8 cellular contexts compared by ENCODE assay signal in the genomic region with DNA sequence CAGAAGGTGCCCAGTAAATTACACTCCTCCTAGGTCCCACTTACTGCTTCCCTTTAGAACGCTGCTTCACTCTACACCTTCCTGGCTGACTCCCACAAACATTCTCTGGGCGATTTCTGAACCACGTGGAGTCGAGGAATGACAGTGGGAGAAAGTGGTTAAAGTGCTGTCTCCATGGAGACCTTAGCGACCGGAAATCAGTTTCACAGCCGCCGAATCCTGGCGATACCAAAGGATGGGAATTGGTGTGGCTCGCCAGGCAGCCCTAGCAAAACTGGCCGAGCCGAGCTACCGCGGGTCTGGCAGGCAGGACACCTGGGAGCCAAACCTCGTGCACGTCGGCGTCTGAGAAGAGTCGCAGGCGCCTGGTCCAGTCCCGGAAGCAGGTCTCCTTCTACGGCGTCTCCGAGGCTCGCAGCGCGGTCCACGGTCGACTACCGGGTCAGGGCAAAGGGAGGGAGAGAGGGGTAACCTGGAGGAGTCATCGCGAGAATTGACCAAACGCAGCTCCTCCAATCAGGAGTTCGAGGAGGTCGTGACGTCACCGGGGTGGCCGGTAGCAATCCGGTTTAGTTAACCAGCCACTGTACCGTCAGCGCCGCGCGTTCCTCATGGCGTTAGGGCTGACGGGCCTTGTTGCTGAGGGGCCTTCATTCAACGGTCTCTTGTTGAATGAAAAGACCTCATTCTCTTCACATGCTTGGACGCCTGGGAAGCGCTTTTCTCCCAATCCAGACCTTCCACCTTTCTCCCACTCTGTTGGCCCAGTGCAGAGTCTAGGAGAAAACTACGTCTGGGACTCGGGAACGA. TPM values are rescaled to one million over a fixed set of nuclear protein-coding genes. Genes with fewer than 3 reads are reported as not detected.
DNase-seq lines count a peak whose midpoint lies in the region; ATAC-seq and TF ChIP-seq lines count a peak whose summit lies in the region.

A gene with protein sequence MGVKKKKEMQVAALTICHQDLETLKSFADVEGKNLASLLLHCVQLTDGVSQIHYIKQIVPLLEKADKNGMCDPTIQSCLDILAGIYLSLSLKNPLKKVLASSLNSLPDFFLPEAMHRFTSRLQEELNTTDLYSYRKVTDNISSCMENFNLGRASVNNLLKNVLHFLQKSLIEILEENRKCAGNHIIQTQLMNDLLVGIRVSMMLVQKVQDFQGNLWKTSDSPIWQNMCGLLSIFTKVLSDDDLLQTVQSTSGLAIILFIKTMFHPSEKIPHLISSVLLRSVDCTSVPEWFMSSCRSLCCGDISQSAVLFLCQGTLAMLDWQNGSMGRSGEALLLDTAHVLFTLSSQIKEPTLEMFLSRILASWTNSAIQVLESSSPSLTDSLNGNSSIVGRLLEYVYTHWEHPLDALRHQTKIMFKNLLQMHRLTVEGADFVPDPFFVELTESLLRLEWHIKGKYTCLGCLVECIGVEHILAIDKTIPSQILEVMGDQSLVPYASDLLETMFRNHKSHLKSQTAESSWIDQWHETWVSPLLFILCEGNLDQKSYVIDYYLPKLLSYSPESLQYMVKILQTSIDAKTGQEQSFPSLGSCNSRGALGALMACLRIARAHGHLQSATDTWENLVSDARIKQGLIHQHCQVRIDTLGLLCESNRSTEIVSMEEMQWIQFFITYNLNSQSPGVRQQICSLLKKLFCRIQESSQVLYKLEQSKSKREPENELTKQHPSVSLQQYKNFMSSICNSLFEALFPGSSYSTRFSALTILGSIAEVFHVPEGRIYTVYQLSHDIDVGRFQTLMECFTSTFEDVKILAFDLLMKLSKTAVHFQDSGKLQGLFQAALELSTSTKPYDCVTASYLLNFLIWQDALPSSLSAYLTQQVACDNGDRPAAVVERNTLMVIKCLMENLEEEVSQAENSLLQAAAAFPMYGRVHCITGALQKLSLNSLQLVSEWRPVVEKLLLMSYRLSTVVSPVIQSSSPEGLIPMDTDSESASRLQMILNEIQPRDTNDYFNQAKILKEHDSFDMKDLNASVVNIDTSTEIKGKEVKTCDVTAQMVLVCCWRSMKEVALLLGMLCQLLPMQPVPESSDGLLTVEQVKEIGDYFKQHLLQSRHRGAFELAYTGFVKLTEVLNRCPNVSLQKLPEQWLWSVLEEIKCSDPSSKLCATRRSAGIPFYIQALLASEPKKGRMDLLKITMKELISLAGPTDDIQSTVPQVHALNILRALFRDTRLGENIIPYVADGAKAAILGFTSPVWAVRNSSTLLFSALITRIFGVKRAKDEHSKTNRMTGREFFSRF (N-terminal part only) (minus strand): TSS at position 436 of the 810 bp plus-strand sequence. CDS start 3,646 bp downstream, outside the sequence.

- peaks cover 5% of the 10 kb centered on the region for H3K36me3 Mint-ChIP-seq in natural killer cell treated with Interleukin-12 subunit alpha and Interleukin-12 subunit beta and Interleukin-15 and Interleukin-18, amount 100 ng/mL, for 72 hours

- peak; percentile 99 for DNase-seq in EH (ENCODE audit: low read depth)
- peak; percentile 99 for DNase-seq in H4 (ENCODE audit: low spot score)
- peak; percentile 98 for DNase-seq in LoVo (ENCODE audit: low spot score)
- DNase-seq in RWPE2 (ENCODE audit: low spot score) = peak; percentile 99
- peak; percentile 95 for DNase-seq in activated T-helper 9 cell treated with anti-CD3 and anti-CD28 coated beads, Interleukin-2, amount 50 U/mL, for 16 hours (ENCODE audit: low read depth)
- DNase-seq in fibroblast of peridontal ligament (ENCODE audit: extremely low read depth) = peak; percentile 100
- peak; percentile 98 for DNase-seq in natural killer cell treated with Interleukin-12 subunit alpha and Interleukin-12 subunit beta and Interleukin-15 and Interleukin-18, amount 100 ng/mL, for 72 hours (ENCODE audit: low spot score)
- peak; percentile 99 for DNase-seq in stimulated activated naive CD8-positive, alpha-beta T cell treated with anti-CD3 and anti-CD28 coated beads, Interleukin-15, Interleukin-2, amounts not matched to agents 100 U/mL and 50 U/mL, for 24 hours

- peaks cover 18 to 22% of the 10 kb centered on the region in 2 donors for H3K4me1 Mint-ChIP-seq in natural killer cell treated with Interleukin-12 subunit alpha and Interleukin-12 subunit beta and Interleukin-15 and Interleukin-18, amount 100 ng/mL, for 72 hours (ENCODE audit: low read depth in 2 of 2)

- no peaks in the 10 kb centered on the region for H3K27me3 ChIP-seq in RWPE2 (ENCODE audit: insufficient read depth, poor library complexity, severe bottlenecking)

- H3K27ac Mint-ChIP-seq in natural killer cell treated with Interleukin-12 subunit alpha and Interleukin-12 subunit beta and Interleukin-15 and Interleukin-18, amount 100 ng/mL, for 72 hours = peak within 1 kb of the TSS; percentile 98 to 99

- H3K36me3 ChIP-seq in RWPE2 (ENCODE audit: low read depth) = peaks cover 18% of the 10 kb centered on the region

- H3K4me1 ChIP-seq in RWPE2 (ENCODE audit: insufficient read depth, poor library complexity, severe bottlenecking) = peaks cover 6% of the 10 kb centered on the region

- H3K27ac ChIP-seq in RWPE2 (ENCODE audit: poor library complexity, severe bottlenecking) = peak within 1 kb of the TSS; percentile 58

- H3K9me3 ChIP-seq in RWPE2 (ENCODE audit: severe bottlenecking) = no peaks in the 10 kb centered on the region

- H3K4me3 ChIP-seq in RWPE2 (ENCODE audit: severe bottlenecking) = peak within 1 kb of the TSS; percentile 82

- H3K4me3 Mint-ChIP-seq in natural killer cell treated with Interleukin-12 subunit alpha and Interleukin-12 subunit beta and Interleukin-15 and Interleukin-18, amount 100 ng/mL, for 72 hours = peak within 1 kb of the TSS; percentile 96

- peaks cover 0 to 14% of the 10 kb centered on the region in 2 donors for H3K27me3 Mint-ChIP-seq in natural killer cell treated with Interleukin-12 subunit alpha and Interleukin-12 subunit beta and Interleukin-15 and Interleukin-18, amount 100 ng/mL, for 72 hours

- H3K9me3 Mint-ChIP-seq in natural killer cell treated with Interleukin-12 subunit alpha and Interleukin-12 subunit beta and Interleukin-15 and Interleukin-18, amount 100 ng/mL, for 72 hours = no peaks in the 10 kb centered on the region

- peak; percentile 97 for ATAC-seq in RWPE2 (ENCODE audit: low read depth)
- ATAC-seq in natural killer cell treated with Interleukin-12 subunit alpha and Interleukin-12 subunit beta and Interleukin-15 and Interleukin-18, amount 100 ng/mL, for 72 hours = peak; percentile 99 to 100
- ATAC-seq in stimulated activated naive CD8-positive, alpha-beta T cell treated with anti-CD3 and anti-CD28 coated beads, Interleukin-15, Interleukin-2, amounts not matched to agents 100 U/mL and 50 U/mL, for 24 hours = peak; percentile 99

- no peak for TF ChIP-seq CTCF in RWPE2 (IDR thresholded peaks at IDR 0.05; ENCODE audit: poor library complexity, severe bottlenecking)

RNA-seq across cellular contexts. Expression of the gene that starts here (rescaled TPM):
- total RNA-seq in H4 (2014; rRNA removed; shearing (Covaris generic)) = 10.9 and 13.5 TPM in 2 replicates
- total RNA-seq in natural killer cell treated with Interleukin-12 subunit alpha and Interleukin-12 subunit beta and Interleukin-15 and Interleukin-18, amount 100 ng/mL, for 72 hours = 10 to 100 TPM; 23.7 to 69.5 TPM

Comparison
In these comparisons a context has a peak if more than half of its experiments do, and no peak if none do; other contexts are left out.
1. Peak in every context shown above with its lines: DNase-seq, ATAC-seq, H3K4me3 ChIP-seq and H3K27ac ChIP-seq.